In genomic region chr14:71555654-71556559, GRCh38 we compare ENCODE assay signal across 8 cellular contexts.
DNase-seq lines count a peak whose midpoint lies in the region; ATAC-seq and TF ChIP-seq lines count a peak whose summit lies in the region.

No MANE protein-coding gene starts in this region.

- H3K36me3 ChIP-seq in BLaER1 (no peaks in the 10 kb centered on the region), sigmoid colon (no peaks in the 10 kb centered on the region)

- TF ChIP-seq CTCF in epithelial cell of proximal tubule (conservative IDR thresholded peaks at IDR 0.05; ENCODE audit: low read depth, low read length): no peak
- no peak for TF ChIP-seq CTCF in sigmoid colon (IDR thresholded peaks at IDR 0.05)

- CTCF ChIA-PET in activated CD4-positive, alpha-beta T cell treated with anti-CD3 and anti-CD28 coated beads for 36 hours (lab: Charles Lee): interaction anchor here (1.0 to 1.6 kb wide), 5 partner anchors 36 to 235 kb away, joined by 3 to 6 read pairs (median 5); no protein-coding TSS in a partner anchor

- H3K4me1 Mint-ChIP-seq in activated CD4-positive, alpha-beta T cell treated with anti-CD3 and anti-CD28 coated beads for 36 hours: peaks cover 76% of the 10 kb centered on the region

- TF ChIP-seq POLR2A in sigmoid colon (IDR thresholded peaks at IDR 0.05): no peak

- peak overlapping the region; percentile 98 for H3K27ac Mint-ChIP-seq in activated CD4-positive, alpha-beta T cell treated with anti-CD3 and anti-CD28 coated beads for 36 hours

- peak; percentile 83 for ATAC-seq in GM19397 (IDR thresholded peaks at IDR 0.05; ENCODE audit: unreplicated experiment)
- ATAC-seq in HG03442 (IDR thresholded peaks at IDR 0.05; ENCODE audit: unreplicated experiment): peak; percentile 85
- peak; percentile 86 for ATAC-seq in activated CD4-positive, alpha-beta T cell treated with anti-CD3 and anti-CD28 coated beads for 36 hours

- no peak overlapping the region for H3K9ac ChIP-seq in BLaER1

- H3K4me1 ChIP-seq in BLaER1: peaks cover 22% of the 10 kb centered on the region
- H3K4me1 ChIP-seq in sigmoid colon: no peaks in the 10 kb centered on the region

- 12 to 28% methylated on average over 5 of the region's 5 CpGs for WGBS in sigmoid colon, 2 donors

- no peaks in the 10 kb centered on the region for H3K27me3 Mint-ChIP-seq in activated CD4-positive, alpha-beta T cell treated with anti-CD3 and anti-CD28 coated beads for 36 hours

- H3K36me3 Mint-ChIP-seq in activated CD4-positive, alpha-beta T cell treated with anti-CD3 and anti-CD28 coated beads for 36 hours (ENCODE audit: low read depth): peaks cover 2% of the 10 kb centered on the region

- H3K27ac ChIP-seq in BLaER1: peak overlapping the region; percentile 42; the same call in 1 of the 2 replicates
- no peak overlapping the region for H3K27ac ChIP-seq in sigmoid colon

- peak; percentile 81 for DNase-seq in activated CD4-positive, alpha-beta T cell treated with anti-CD3 and anti-CD28 coated beads for 36 hours
- DNase-seq in epithelial cell of proximal tubule (ENCODE audit: low read depth) (peak; percentile 30), sigmoid colon (no peak), NCI-H2107 treated with DMSO at 0.1 percent for 48 hours (lab: John Stamatoyannopoulos, UW; ENCODE audit: unreplicated experiment) (no peak)
- DNase-seq in stimulated activated CD8-positive, alpha-beta memory T cell treated with anti-CD3 and anti-CD28 coated beads, Interleukin-12 subunit alpha, Interleukin-12 subunit beta, amount 100 ng/mL, for 24 hours (ENCODE audit: extremely low read depth): peak; percentile 41

- no peaks in the 10 kb centered on the region for H3K9me3 Mint-ChIP-seq in activated CD4-positive, alpha-beta T cell treated with anti-CD3 and anti-CD28 coated beads for 36 hours (ENCODE audit: low read depth)

- H4K20me1 ChIP-seq in BLaER1: no peaks in the 10 kb centered on the region

- POLR2A ChIA-PET in activated CD4-positive, alpha-beta T cell treated with anti-CD3 and anti-CD28 coated beads for 36 hours (lab: Charles Lee): interaction anchor here (0.7 to 2.0 kb wide), 10 partner anchors 32 to 414 kb away, joined by 3 to 11 read pairs (median 5); no protein-coding TSS in a partner anchor

- H3K27me3 ChIP-seq in BLaER1 (no peaks in the 10 kb centered on the region), sigmoid colon (no peaks in the 10 kb centered on the region)

- peak overlapping the region; percentile 50 for H3K4me3 Mint-ChIP-seq in activated CD4-positive, alpha-beta T cell treated with anti-CD3 and anti-CD28 coated beads for 36 hours

- H3K9me3 ChIP-seq in BLaER1 (no peaks in the 10 kb centered on the region; the same call in 1 of the 2 replicates), sigmoid colon (no peaks in the 10 kb centered on the region)

- H3K4me3 ChIP-seq in BLaER1: no peak overlapping the region
- peak overlapping the region; percentile 28 for H3K4me3 ChIP-seq in epithelial cell of proximal tubule (ENCODE audit: low read depth, low read length)
- no peak overlapping the region for H3K4me3 ChIP-seq in sigmoid colon

- H3K4me2 ChIP-seq in BLaER1: peak overlapping the region; percentile 58

- intact Hi-C loops in activated CD4-positive, alpha-beta T cell treated with anti-CD3 and anti-CD28 coated beads for 36 hours (cut with DNase I, micrococcal nuclease): loop anchor here (1.0 to 10.0 kb wide), 19 partner anchors 32 to 1881 kb away; partner anchors contain the start of gene SIPA1L1 (in 2 of the 2)
- intact Hi-C loops in sigmoid colon (cut with DNase I): no loop called here

- TF ChIP-seq EP300 in sigmoid colon (IDR thresholded peaks at IDR 0.05): no peak

Comparison
In these comparisons a context has a peak if more than half of its experiments do, and no peak if none do; other contexts are left out.
1. DNase-seq: peak in activated CD4-positive, alpha-beta T cell treated with anti-CD3 and anti-CD28 coated beads for 36 hours (single experiment), epithelial cell of proximal tubule (single experiment) and stimulated activated CD8-positive, alpha-beta memory T cell treated with anti-CD3 and anti-CD28 coated beads, Interleukin-12 subunit alpha, Interleukin-12 subunit beta, amount 100 ng/mL, for 24 hours (single experiment); none in sigmoid colon (single experiment) and NCI-H2107 treated with DMSO at 0.1 percent for 48 hours (single experiment).
2. Peak in every context shown above with its lines, with median percentiles within 50 percentile points of each other: ATAC-seq.